ENCODE assay signal across 8 cellular contexts in the genomic region with DNA sequence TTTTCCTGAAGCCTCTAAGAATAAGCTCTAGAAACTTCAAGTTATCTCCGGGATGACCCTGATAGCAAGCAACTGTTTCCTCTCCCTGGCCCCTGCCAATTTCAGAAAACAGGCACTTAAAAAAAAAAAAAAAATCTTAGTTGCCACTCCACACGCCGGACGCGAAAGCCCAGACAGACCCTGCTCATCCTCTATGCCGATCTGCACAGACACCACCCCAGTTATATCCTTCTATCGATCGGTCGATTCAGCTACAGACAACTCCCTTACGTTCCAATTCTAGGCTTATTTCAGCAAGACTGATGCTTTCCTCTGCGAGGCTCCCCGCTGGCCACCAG. TPM values are rescaled to one million over a fixed set of nuclear protein-coding genes. Genes with fewer than 3 reads are reported as not detected.
DNase-seq lines count a peak whose midpoint lies in the region; ATAC-seq and TF ChIP-seq lines count a peak whose summit lies in the region.

No MANE protein-coding gene starts in this region.

- H3K4me1 ChIP-seq in HUES48 (ENCODE audit: control insufficient read depth, insufficient read depth, low read length) (peaks cover 20% of the 10 kb centered on the region), mucosa of stomach (ENCODE audit: control insufficient read depth, insufficient read depth, low read length) (peaks cover 4% of the 10 kb centered on the region)

- H3K27me3 ChIP-seq in AG04450 (ENCODE audit: control insufficient read depth, insufficient read depth, low read length) (no peaks in the 10 kb centered on the region), HUES48 (ENCODE audit: control insufficient read depth, insufficient read depth, low read length) (no peaks in the 10 kb centered on the region), mucosa of stomach (ENCODE audit: control insufficient read depth, insufficient read depth, low read length) (no peaks in the 10 kb centered on the region)

- H3K36me3 ChIP-seq in HUES48 (ENCODE audit: control insufficient read depth, insufficient read depth, low read length) (peaks cover 20% of the 10 kb centered on the region), mucosa of stomach (ENCODE audit: control insufficient read depth, insufficient read depth, low read length) (no peaks in the 10 kb centered on the region)

- ATAC-seq in GM19467 (IDR thresholded peaks at IDR 0.05; ENCODE audit: unreplicated experiment) (no peak), HG03139 (IDR thresholded peaks at IDR 0.05; ENCODE audit: unreplicated experiment) (no peak)

- H3K9me3 ChIP-seq in AG04450 (ENCODE audit: control insufficient read depth, insufficient read depth, low read length) (no peaks in the 10 kb centered on the region; the same call in 1 of the 2 replicates), HUES48 (ENCODE audit: control insufficient read depth, insufficient read depth, low read length) (no peaks in the 10 kb centered on the region), mucosa of stomach (ENCODE audit: control insufficient read depth, low read length) (no peaks in the 10 kb centered on the region)

- H3K27ac ChIP-seq in AG04450 (ENCODE audit: low read depth, low read length) (peak overlapping the region; percentile 75), HUES48 (ENCODE audit: low read depth, low read length) (peak overlapping the region; percentile 89)

- peak overlapping the region; percentile 90 for H3K4me3 ChIP-seq in AG04450 (ENCODE audit: low read depth, low read length)
- peak overlapping the region; percentile 80 for H3K4me3 ChIP-seq in HUES48 (ENCODE audit: low read depth, low read length)
- H3K4me3 ChIP-seq in mucosa of stomach (ENCODE audit: low read length): peak overlapping the region; percentile 5

- CTCF ChIA-PET in AG04450 (lab: Charles Lee): interaction anchor here (0.6 to 1.1 kb wide), 3 partner anchors 19 to 47 kb away, joined by 3 read pairs; a partner anchor contains a TSS

- POLR2A ChIA-PET in AG04450 (lab: Yijun Ruan, JAX): interaction anchor here (0.7 to 1.0 kb wide), 2 partner anchors 161 to 421 kb away, joined by 3 to 4 read pairs; no protein-coding TSS in a partner anchor

- no peak for TF ChIP-seq CTCF in AG04450 (IDR thresholded peaks at IDR 0.05; ENCODE audit: low read depth, low read length)

- H3K9ac ChIP-seq in HUES48 (ENCODE audit: low read depth, low read length) (peak overlapping the region; percentile 89), mucosa of stomach (ENCODE audit: low read length) (peak overlapping the region; percentile 81)

- DNase-seq in AG04450 (ENCODE audit: low read depth, low spot score): no peak
- DNase-seq in dedifferentiated amniotic fluid mesenchymal stem cell (ENCODE audit: extremely low spot score): peak; percentile 31
- DNase-seq in NCI-H774 (lab: John Stamatoyannopoulos, UW): no peak
- no peak for DNase-seq in mucosa of gallbladder (ENCODE audit: low spot score)

RNA-seq across cellular contexts. Expression of a gene that starts 1.6 kb away (rescaled TPM):
- polyA plus RNA-seq in AG04450 (2011; rRNA removed): 16.8 and 22.7 TPM in 2 replicates
- polyA minus RNA-seq in AG04450 (2011; rRNA and poly(A)+ RNA removed): 11.8 and 15.4 TPM in 2 replicates
- total RNA-seq in mucosa of gallbladder: 20.8 TPM

RNA-seq across cellular contexts. Expression of a gene that starts 23.3 kb away (rescaled TPM):
- 0.09 TPM in 2 replicates for polyA plus RNA-seq in AG04450 (2011; rRNA removed)
- polyA minus RNA-seq in AG04450 (2011; rRNA and poly(A)+ RNA removed): not detected in 2 replicates
- 2.4 TPM for total RNA-seq in mucosa of gallbladder

RNA-seq across cellular contexts. Expression of a gene that starts 34.5 kb away (rescaled TPM):
- 117 and 121 TPM in 2 replicates for polyA plus RNA-seq in AG04450 (2011; rRNA removed)
- polyA minus RNA-seq in AG04450 (2011; rRNA and poly(A)+ RNA removed): 94.3 and 106 TPM in 2 replicates
- total RNA-seq in mucosa of gallbladder: 145 TPM

RNA-seq across cellular contexts. Expression of a gene that starts 38.3 kb away (rescaled TPM):
- polyA plus RNA-seq in AG04450 (2011; rRNA removed): 78.3 and 79.3 TPM in 2 replicates
- 12.3 and 12.9 TPM in 2 replicates for polyA minus RNA-seq in AG04450 (2011; rRNA and poly(A)+ RNA removed)
- 26.8 TPM for total RNA-seq in mucosa of gallbladder

RNA-seq across cellular contexts. Expression of a gene that starts 48.1 kb away (rescaled TPM):
- 8.6 and 9.4 TPM in 2 replicates for polyA plus RNA-seq in AG04450 (2011; rRNA removed)
- 12.6 and 17.8 TPM in 2 replicates for polyA minus RNA-seq in AG04450 (2011; rRNA and poly(A)+ RNA removed)
- 7.7 TPM for total RNA-seq in mucosa of gallbladder

Comparison
In these comparisons a context has a peak if more than half of its experiments do, and no peak if none do; other contexts are left out.
1. H3K4me3 ChIP-seq: peak in every context shown above with its lines; median percentile 90 in AG04450; 80 in HUES48; 5 in mucosa of stomach.